Comparison of ENCODE assay signal across 3 cellular contexts in the genomic region with DNA sequence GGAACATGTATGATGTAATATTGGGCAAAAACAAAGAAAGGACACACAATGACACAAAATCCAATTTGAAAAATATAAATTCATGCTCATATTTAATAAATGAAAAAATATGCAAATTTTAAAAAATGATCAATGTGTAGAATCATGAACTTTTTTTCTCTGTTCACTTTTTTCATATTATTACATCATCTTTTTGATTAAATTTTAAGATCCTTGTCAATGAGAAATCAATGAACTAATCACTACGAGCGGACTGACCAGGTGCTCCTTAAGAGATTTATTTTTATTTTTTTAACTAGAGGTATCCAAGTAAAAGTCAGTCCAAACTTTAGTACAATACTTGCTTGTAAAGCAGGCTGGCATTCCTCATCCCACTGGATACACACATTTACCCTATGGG.
TF ChIP-seq lines count a peak whose summit lies in the region.

No MANE protein-coding gene starts in this region.

TF ChIP-seq in A549, 52 proteins besides CTCF, POLR2A, EP300 and RAD21:
- TF ChIP-seq NFE2L2 (conservative IDR thresholded peaks at IDR 0.05; ENCODE audit: low read length) (no peak), KDM5A (IDR thresholded peaks at IDR 0.05) (no peak), CBX2 (IDR thresholded peaks at IDR 0.05; ENCODE audit: borderline replicate concordance, low read depth) (no peak), SREBF2 (IDR thresholded peaks at IDR 0.05) (no peak), TP53 (CRISPR knock-in tag; IDR thresholded peaks at IDR 0.05) (no peak), MAFK (IDR thresholded peaks at IDR 0.05; ENCODE audit: partially characterized antibody) (no peak), CHD2 (IDR thresholded peaks at IDR 0.05; ENCODE audit: low read length, partially characterized antibody) (no peak), CEBPB (IDR thresholded peaks at IDR 0.05) (no peak), ZNF302 (CRISPR knock-in tag; IDR thresholded peaks at IDR 0.05) (no peak), RFX5 (IDR thresholded peaks at IDR 0.05) (no peak), HOXB13 (CRISPR knock-in tag; IDR thresholded peaks at IDR 0.05; ENCODE audit: low read depth) (no peak), FOSB (CRISPR knock-in tag; IDR thresholded peaks at IDR 0.05) (no peak), EHMT2 (IDR thresholded peaks at IDR 0.05; ENCODE audit: low read depth) (no peak), ZFP36 (IDR thresholded peaks at IDR 0.05; ENCODE audit: borderline replicate concordance, partially characterized antibody) (no peak), SMC3 (IDR thresholded peaks at IDR 0.05) (no peak), HDAC2 (IDR thresholded peaks at IDR 0.05) (no peak), PHF8 (IDR thresholded peaks at IDR 0.05; ENCODE audit: borderline replicate concordance, low read depth) (no peak)
- TF ChIP-seq, protein P1, sequence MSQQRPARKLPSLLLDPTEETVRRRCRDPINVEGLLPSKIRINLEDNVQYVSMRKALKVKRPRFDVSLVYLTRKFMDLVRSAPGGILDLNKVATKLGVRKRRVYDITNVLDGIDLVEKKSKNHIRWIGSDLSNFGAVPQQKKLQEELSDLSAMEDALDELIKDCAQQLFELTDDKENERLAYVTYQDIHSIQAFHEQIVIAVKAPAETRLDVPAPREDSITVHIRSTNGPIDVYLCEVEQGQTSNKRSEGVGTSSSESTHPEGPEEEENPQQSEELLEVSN (IDR thresholded peaks at IDR 0.05; ENCODE audit: borderline replicate concordance, low read depth) = no peak
- TF ChIP-seq, protein P2, sequence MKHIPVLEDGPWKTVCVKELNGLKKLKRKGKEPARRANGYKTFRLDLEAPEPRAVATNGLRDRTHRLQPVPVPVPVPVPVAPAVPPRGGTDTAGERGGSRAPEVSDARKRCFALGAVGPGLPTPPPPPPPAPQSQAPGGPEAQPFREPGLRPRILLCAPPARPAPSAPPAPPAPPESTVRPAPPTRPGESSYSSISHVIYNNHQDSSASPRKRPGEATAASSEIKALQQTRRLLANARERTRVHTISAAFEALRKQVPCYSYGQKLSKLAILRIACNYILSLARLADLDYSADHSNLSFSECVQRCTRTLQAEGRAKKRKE (CRISPR knock-in tag; IDR thresholded peaks at IDR 0.05; ENCODE audit: low read depth) = no peak
TF ChIP-seq in A549: peak in this region for 0.

TF ChIP-seq in IMR-90, 13 proteins besides CTCF, POLR2A, EP300 and RAD21:
- TF ChIP-seq NFE2L2 (IDR thresholded peaks at IDR 0.05; ENCODE audit: low read depth, low read length) (no peak), CEBPB (IDR thresholded peaks at IDR 0.05; ENCODE audit: low read depth, low read length) (no peak), MAFK (IDR thresholded peaks at IDR 0.05; ENCODE audit: low read depth, low read length) (no peak), RCOR1 (IDR thresholded peaks at IDR 0.05; ENCODE audit: insufficient replicate concordance, low read length) (no peak), BHLHE40 (IDR thresholded peaks at IDR 0.05; ENCODE audit: low read depth, low read length) (no peak), SMC3 (IDR thresholded peaks at IDR 0.05; ENCODE audit: low read depth, low read length) (no peak), CHD1 (IDR thresholded peaks at IDR 0.05; ENCODE audit: low read depth, low read length) (no peak), MAZ (IDR thresholded peaks at IDR 0.05; ENCODE audit: borderline replicate concordance, low read depth, low read length) (no peak), MXI1 (IDR thresholded peaks at IDR 0.05; ENCODE audit: borderline replicate concordance, low read depth, low read length) (no peak), RFX5 (IDR thresholded peaks at IDR 0.05; ENCODE audit: low read depth, low read length) (no peak), FOS (IDR thresholded peaks at IDR 0.05; ENCODE audit: low read depth, low read length) (no peak)
- TF ChIP-seq, protein P3, sequence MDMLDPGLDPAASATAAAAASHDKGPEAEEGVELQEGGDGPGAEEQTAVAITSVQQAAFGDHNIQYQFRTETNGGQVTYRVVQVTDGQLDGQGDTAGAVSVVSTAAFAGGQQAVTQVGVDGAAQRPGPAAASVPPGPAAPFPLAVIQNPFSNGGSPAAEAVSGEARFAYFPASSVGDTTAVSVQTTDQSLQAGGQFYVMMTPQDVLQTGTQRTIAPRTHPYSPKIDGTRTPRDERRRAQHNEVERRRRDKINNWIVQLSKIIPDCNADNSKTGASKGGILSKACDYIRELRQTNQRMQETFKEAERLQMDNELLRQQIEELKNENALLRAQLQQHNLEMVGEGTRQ (IDR thresholded peaks at IDR 0.05; ENCODE audit: low read depth, low read length) = no peak
- TF ChIP-seq, protein P4, sequence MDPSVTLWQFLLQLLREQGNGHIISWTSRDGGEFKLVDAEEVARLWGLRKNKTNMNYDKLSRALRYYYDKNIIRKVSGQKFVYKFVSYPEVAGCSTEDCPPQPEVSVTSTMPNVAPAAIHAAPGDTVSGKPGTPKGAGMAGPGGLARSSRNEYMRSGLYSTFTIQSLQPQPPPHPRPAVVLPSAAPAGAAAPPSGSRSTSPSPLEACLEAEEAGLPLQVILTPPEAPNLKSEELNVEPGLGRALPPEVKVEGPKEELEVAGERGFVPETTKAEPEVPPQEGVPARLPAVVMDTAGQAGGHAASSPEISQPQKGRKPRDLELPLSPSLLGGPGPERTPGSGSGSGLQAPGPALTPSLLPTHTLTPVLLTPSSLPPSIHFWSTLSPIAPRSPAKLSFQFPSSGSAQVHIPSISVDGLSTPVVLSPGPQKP (IDR thresholded peaks at IDR 0.05; ENCODE audit: borderline replicate concordance, low read depth, low read length) = no peak

TF ChIP-seq in K562, 482 proteins besides CTCF, POLR2A, EP300 and RAD21:
- TF ChIP-seq ZNF23 (CRISPR knock-in tag; IDR thresholded peaks at IDR 0.05) (no peak), TRIM24 (IDR thresholded peaks at IDR 0.05) (peak; percentile 33 to 37; a peak in 2 of 4 replicates), CEBPG (CRISPR knock-in tag; IDR thresholded peaks at IDR 0.05) (no peak), CEBPG (tag; conservative IDR thresholded peaks at IDR 0.05 in 1 of 2, IDR thresholded peaks at IDR 0.05 in 1 of 2) (peak; percentile 76 to 85), ADNP (tag; IDR thresholded peaks at IDR 0.05) (no peak), POLR2AphosphoS2 (IDR thresholded peaks at IDR 0.05; ENCODE audit: low read length) (no peak), SMARCB1 (IDR thresholded peaks at IDR 0.05; ENCODE audit: insufficient read length, low read depth) (no peak), SRSF1 (IDR thresholded peaks at IDR 0.05; ENCODE audit: low read depth, low read length) (no peak), CBFA2T3 (IDR thresholded peaks at IDR 0.05) (no peak)
- TF ChIP-seq, protein P5, sequence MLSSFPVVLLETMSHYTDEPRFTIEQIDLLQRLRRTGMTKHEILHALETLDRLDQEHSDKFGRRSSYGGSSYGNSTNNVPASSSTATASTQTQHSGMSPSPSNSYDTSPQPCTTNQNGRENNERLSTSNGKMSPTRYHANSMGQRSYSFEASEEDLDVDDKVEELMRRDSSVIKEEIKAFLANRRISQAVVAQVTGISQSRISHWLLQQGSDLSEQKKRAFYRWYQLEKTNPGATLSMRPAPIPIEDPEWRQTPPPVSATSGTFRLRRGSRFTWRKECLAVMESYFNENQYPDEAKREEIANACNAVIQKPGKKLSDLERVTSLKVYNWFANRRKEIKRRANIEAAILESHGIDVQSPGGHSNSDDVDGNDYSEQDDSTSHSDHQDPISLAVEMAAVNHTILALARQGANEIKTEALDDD (IDR thresholded peaks at IDR 0.05) = no peak
- TF ChIP-seq, protein P6, sequence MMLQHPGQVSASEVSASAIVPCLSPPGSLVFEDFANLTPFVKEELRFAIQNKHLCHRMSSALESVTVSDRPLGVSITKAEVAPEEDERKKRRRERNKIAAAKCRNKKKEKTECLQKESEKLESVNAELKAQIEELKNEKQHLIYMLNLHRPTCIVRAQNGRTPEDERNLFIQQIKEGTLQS (IDR thresholded peaks at IDR 0.05) = peak; percentile 68; the same call in 1 of the 2 replicates
- TF ChIP-seq, protein P6 (CRISPR knock-in tag; conservative IDR thresholded peaks at IDR 0.05) = no peak
- TF ChIP-seq, protein P7, sequence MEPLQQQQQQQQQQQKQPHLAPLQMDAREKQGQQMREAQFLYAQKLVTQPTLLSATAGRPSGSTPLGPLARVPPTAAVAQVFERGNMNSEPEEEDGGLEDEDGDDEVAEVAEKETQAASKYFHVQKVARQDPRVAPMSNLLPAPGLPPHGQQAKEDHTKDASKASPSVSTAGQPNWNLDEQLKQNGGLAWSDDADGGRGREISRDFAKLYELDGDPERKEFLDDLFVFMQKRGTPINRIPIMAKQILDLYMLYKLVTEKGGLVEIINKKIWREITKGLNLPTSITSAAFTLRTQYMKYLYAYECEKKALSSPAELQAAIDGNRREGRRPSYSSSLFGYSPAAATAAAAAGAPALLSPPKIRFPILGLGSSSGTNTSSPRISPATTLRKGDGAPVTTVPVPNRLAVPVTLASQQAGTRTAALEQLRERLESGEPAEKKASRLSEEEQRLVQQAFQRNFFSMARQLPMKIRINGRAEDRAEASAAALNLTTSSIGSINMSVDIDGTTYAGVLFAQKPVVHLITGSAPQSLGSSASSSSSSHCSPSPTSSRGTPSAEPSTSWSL (CRISPR knock-in tag; IDR thresholded peaks at IDR 0.05; ENCODE audit: borderline replicate concordance) = no peak
- TF ChIP-seq, protein P8, sequence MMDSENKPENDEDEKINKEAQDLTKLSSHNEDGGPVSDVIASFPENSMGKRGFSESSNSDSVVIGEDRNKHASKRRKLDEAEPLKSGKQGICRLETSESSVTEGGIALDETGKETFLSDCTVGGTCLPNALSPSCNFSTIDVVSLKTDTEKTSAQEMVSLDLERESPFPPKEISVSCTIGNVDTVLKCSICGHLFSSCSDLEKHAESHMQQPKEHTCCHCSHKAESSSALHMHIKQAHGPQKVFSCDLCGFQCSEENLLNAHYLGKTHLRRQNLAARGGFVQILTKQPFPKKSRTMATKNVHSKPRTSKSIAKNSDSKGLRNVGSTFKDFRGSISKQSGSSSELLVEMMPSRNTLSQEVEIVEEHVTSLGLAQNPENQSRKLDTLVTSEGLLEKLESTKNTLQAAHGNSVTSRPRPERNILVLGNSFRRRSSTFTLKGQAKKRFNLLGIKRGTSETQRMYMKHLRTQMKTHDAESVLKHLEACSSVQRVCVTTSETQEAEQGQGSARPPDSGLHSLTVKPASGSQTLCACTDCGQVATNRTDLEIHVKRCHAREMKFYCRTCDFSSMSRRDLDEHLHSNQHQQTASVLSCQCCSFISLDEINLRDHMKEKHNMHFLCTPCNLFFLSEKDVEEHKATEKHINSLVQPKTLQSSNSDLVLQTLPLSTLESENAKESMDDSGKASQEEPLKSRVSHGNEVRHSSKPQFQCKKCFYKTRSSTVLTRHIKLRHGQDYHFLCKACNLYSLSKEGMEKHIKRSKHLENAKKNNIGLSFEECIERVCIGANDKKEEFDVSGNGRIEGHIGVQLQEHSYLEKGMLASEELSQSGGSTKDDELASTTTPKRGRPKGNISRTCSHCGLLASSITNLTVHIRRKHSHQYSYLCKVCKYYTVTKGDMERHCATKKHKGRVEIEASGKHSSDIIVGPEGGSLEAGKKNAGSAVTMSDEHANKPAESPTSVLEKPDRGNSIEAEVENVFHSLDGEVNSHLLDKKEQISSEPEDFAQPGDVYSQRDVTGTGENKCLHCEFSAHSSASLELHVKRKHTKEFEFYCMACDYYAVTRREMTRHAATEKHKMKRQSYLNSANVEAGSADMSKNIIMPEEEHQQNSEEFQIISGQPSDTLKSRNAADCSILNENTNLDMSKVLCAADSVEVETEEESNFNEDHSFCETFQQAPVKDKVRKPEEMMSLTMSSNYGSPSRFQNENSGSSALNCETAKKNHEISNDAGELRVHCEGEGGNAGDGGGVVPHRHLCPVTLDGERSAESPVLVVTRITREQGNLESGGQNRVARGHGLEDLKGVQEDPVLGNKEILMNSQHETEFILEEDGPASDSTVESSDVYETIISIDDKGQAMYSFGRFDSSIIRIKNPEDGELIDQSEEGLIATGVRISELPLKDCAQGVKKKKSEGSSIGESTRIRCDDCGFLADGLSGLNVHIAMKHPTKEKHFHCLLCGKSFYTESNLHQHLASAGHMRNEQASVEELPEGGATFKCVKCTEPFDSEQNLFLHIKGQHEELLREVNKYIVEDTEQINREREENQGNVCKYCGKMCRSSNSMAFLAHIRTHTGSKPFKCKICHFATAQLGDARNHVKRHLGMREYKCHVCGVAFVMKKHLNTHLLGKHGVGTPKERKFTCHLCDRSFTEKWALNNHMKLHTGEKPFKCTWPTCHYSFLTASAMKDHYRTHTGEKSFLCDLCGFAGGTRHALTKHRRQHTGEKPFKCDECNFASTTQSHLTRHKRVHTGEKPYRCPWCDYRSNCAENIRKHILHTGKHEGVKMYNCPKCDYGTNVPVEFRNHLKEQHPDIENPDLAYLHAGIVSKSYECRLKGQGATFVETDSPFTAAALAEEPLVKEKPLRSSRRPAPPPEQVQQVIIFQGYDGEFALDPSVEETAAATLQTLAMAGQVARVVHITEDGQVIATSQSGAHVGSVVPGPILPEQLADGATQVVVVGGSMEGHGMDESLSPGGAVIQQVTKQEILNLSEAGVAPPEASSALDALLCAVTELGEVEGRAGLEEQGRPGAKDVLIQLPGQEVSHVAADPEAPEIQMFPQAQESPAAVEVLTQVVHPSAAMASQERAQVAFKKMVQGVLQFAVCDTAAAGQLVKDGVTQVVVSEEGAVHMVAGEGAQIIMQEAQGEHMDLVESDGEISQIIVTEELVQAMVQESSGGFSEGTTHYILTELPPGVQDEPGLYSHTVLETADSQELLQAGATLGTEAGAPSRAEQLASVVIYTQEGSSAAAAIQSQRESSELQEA (IDR thresholded peaks at IDR 0.05; ENCODE audit: low read depth) = no peak
TF ChIP-seq in K562: peak in this region for 3.
